ENCODE assay signal across 13 cellular contexts in genomic region chr2:97966545-97967215, GRCh38. TPM values are rescaled to one million over a fixed set of nuclear protein-coding genes. Genes with fewer than 3 reads are reported as not detected.
DNase-seq lines count a peak whose midpoint lies in the region; ATAC-seq and TF ChIP-seq lines count a peak whose summit lies in the region.
"Had no signal": no experiment of that assay in that cellular context is flagged by ENCODE, and none has a peak within 500 bp of the region (broad histone marks: within the 10 kb centered on the region; RNA-seq: fewer than 3 reads in every experiment).

No MANE protein-coding gene starts in this region.

- no peak overlapping the region for H2BK120ac ChIP-seq in neuronal stem cell (ENCODE audit: low read depth, low read length)

- peak; percentile 68 for DNase-seq in DMS53 treated with DMSO at 0.1 percent for 48 hours (lab: John Stamatoyannopoulos, UW; ENCODE audit: unreplicated experiment)
- peak; percentile 31 for DNase-seq in colonic mucosa
- DNase-seq in NCI-H524 (lab: John Stamatoyannopoulos, UW), result no peak
- no peak for DNase-seq in iPS-NIHi7 (ENCODE audit: extremely low spot score)
- no peak for DNase-seq in right cardiac atrium
- no peak for DNase-seq in neuronal stem cell (ENCODE audit: low spot score)
- DNase-seq: cortex of kidney; kidney glomerular epithelial cell; NCI-H146; stimulated activated CD4-positive, alpha-beta T cell treated with anti-CD3 and anti-CD28 coated beads, Interleukin-2, amount 100 ng/mL, for 48 hours had no signal

- no peak overlapping the region for H2AK5ac ChIP-seq in neuronal stem cell (ENCODE audit: low read depth, low read length)

- no peak overlapping the region for H2BK15ac ChIP-seq in neuronal stem cell (ENCODE audit: low read length)

- no peak for TF ChIP-seq CTCF in colonic mucosa (IDR thresholded peaks at IDR 0.05)

- H2BK12ac ChIP-seq in neuronal stem cell (ENCODE audit: low read length), result no peak overlapping the region

- peak overlapping the region; percentile 35 for H3K27ac ChIP-seq in colonic mucosa
- H3K27ac ChIP-seq in right cardiac atrium (ENCODE audit: low read length), result no peak overlapping the region
- no peak overlapping the region for H3K27ac ChIP-seq in neuronal stem cell (replicated peaks; ENCODE audit: low read length)
- H3K27ac ChIP-seq: BLaER1 treated with 17β-estradiol and CSF1 and Interleukin-3, amounts not matched to agents 10 nM and 100 nM had no signal

- no peak overlapping the region for H3K23ac ChIP-seq in neuronal stem cell (ENCODE audit: low read depth, low read length, poor library complexity)

- no peak overlapping the region for H2AFZ ChIP-seq in neuronal stem cell (ENCODE audit: low read length)

- no peak overlapping the region for H3K4ac ChIP-seq in neuronal stem cell (ENCODE audit: low read length)

- H3K27me3 ChIP-seq in colonic mucosa (no peaks in the 10 kb centered on the region), right cardiac atrium (ENCODE audit: control insufficient read depth, insufficient read depth) (no peaks in the 10 kb centered on the region), neuronal stem cell (ENCODE audit: control insufficient read depth in 3 of 3, insufficient read depth in 3 of 3, low read depth in 1 of 3, low read length in 3 of 3) (no peaks in the 10 kb centered on the region)
- H3K27me3 ChIP-seq: BLaER1 treated with 17β-estradiol and CSF1 and Interleukin-3, amounts not matched to agents 10 nM and 100 nM had no signal

- H3K79me1 ChIP-seq in neuronal stem cell (ENCODE audit: low read depth, low read length), result peaks cover 3% of the 10 kb centered on the region

- H3K4me2 ChIP-seq in neuronal stem cell (ENCODE audit: insufficient read depth, low read length, poor library complexity, severe bottlenecking), result no peak overlapping the region

- no peak overlapping the region for H4K91ac ChIP-seq in neuronal stem cell (ENCODE audit: low read depth, low read length, poor library complexity)

- H3K4me3 ChIP-seq in colonic mucosa (no peak overlapping the region), right cardiac atrium (ENCODE audit: low read length) (no peak overlapping the region), neuronal stem cell (ENCODE audit: low read length in 2 of 2) (no peak overlapping the region)
- H3K4me3 ChIP-seq: BLaER1 treated with 17β-estradiol and CSF1 and Interleukin-3, amounts not matched to agents 10 nM and 100 nM had no signal

- peak overlapping the region in 1 of 2 donors; percentile 41 for H3K9ac ChIP-seq in colonic mucosa (ENCODE audit: low read depth in 2 of 2, low read length in 2 of 2)
- H3K9ac ChIP-seq in neuronal stem cell (ENCODE audit: low read depth, low read length, poor library complexity), result no peak overlapping the region
- H3K9ac ChIP-seq: BLaER1 treated with 17β-estradiol and CSF1 and Interleukin-3, amounts not matched to agents 10 nM and 100 nM had no signal

- intact Hi-C loops in colonic mucosa (cut with DNase I), result loop anchor here (2.0 kb wide), 1 partner anchor 54 kb away; no protein-coding TSS in a partner anchor
- intact Hi-C loops in right cardiac atrium (cut with DNase I), result no loop called here

- H3K36me3 ChIP-seq in colonic mucosa (no peaks in the 10 kb centered on the region), neuronal stem cell (replicated peaks in 1 of 2; ENCODE audit: control insufficient read depth in 2 of 2, insufficient read depth in 2 of 2, low read length in 2 of 2) (no peaks in the 10 kb centered on the region)

- peak; percentile 50 for ATAC-seq in GM19467 (IDR thresholded peaks at IDR 0.05; ENCODE audit: unreplicated experiment)
- ATAC-seq in HG03342 (IDR thresholded peaks at IDR 0.05; ENCODE audit: unreplicated experiment), result peak; percentile 72
- ATAC-seq in right cardiac atrium, result no peak

- H2BK5ac ChIP-seq in neuronal stem cell (ENCODE audit: low read length), result no peak overlapping the region

- WGBS in right cardiac atrium, result 85% methylated on average over 3 of the region's 3 CpGs
- WGBS in neuronal stem cell (ENCODE audit: extremely low coverage in 2 of 2, insufficient read length in 2 of 2, insufficient replicate concordance in 1 of 2), 2 donors, result no CpG with 5 or more reads among the region's 3 CpGs

- H4K8ac ChIP-seq in neuronal stem cell (ENCODE audit: low read depth, low read length), result no peak overlapping the region

- H3K4me1 ChIP-seq in colonic mucosa, result peaks cover 10% of the 10 kb centered on the region
- peaks cover 22% of the 10 kb centered on the region for H3K4me1 ChIP-seq in right cardiac atrium (ENCODE audit: control insufficient read depth, insufficient read depth, low read length)
- H3K4me1 ChIP-seq in neuronal stem cell (ENCODE audit: control insufficient read depth in 2 of 2, insufficient read depth in 1 of 2, low read depth in 1 of 2, low read length in 2 of 2), result peaks cover 0 to 3% of the 10 kb centered on the region in 2 donors

- no peak overlapping the region for H3K14ac ChIP-seq in neuronal stem cell (ENCODE audit: low read length)

- no peaks in the 10 kb centered on the region for H3K9me3 ChIP-seq in colonic mucosa
- H3K9me3 ChIP-seq in right cardiac atrium (ENCODE audit: control insufficient read depth, low read length), result no peaks in the 10 kb centered on the region
- H3K9me3 ChIP-seq in neuronal stem cell (replicated peaks in 1 of 2; ENCODE audit: control insufficient read depth in 2 of 2, insufficient read depth in 1 of 2, low read depth in 1 of 2, low read length in 2 of 2), result no peaks in the 10 kb centered on the region

- no peak overlapping the region for H3K18ac ChIP-seq in neuronal stem cell (ENCODE audit: low read length)

RNA-seq across cellular contexts. Expression of gene TMEM131, which starts 29.1 kb away (rescaled TPM):
- total RNA-seq in colonic mucosa (10 to 100 TPM; 52.4 to 60.8 TPM), right cardiac atrium (10 to 100 TPM; 26.4 to 32.7 (median 30.2) TPM)
- 11.5 TPM for polyA plus RNA-seq in right cardiac atrium
- 21.7 TPM for polyA plus RNA-seq in neuronal stem cell (2013, experiment 1 of 2)
- polyA plus RNA-seq in neuronal stem cell (2013, experiment 2 of 2), result 21.7 TPM

Comparison
In these comparisons a context has a peak if more than half of its experiments do, and no peak if none do; other contexts are left out.
1. DNase-seq: peak in DMS53 treated with DMSO at 0.1 percent for 48 hours (single experiment) and colonic mucosa (single experiment); none in NCI-H524 (0 of 2), iPS-NIHi7 (single experiment), right cardiac atrium (0 of 3) and neuronal stem cell (single experiment).
2. ATAC-seq: peak in GM19467 (single experiment) and HG03342 (single experiment); none in right cardiac atrium (0 of 2).